Comparison of ENCODE assay signal across 25 cellular contexts in the genomic region with DNA sequence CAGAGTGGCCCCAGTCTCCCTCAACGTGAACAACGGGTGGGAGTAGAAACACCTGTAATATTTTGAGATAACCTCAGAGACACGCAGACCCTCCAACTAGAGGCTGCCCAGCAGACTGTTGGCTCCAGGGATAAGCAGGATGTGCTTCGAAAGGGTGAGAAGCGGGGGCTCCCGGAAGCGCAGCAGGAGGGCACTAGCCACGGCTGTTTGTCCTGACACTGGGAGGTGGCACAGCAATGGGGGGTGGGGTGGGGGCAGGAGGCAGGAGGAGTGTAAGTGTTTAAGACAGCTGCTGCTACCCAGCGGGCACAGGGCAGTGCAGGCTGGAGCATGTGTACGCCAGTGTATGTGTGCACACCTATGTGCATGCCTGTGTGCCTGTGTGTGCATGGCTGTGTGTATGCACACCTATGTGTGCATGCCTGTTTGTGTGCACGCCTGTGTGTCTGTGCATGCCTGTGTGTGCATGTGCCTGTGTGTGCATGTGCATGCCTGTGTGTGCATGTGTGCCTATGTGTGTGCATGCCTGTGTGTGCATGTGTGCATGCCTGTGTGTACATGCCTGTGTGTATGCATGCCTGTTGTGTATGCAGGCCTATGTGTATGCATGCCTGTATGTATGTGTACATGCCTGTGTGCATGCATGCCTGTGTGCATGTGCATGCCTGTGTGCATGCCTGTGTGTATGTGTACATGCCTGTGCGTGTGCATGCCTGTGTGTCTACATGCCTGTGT.
DNase-seq lines count a peak whose midpoint lies in the region; ATAC-seq, FAIRE-seq and TF ChIP-seq lines count a peak whose summit lies in the region.
"Had no signal": no experiment of that assay in that cellular context is flagged by ENCODE, and none has a peak within 500 bp of the region (broad histone marks: within the 10 kb centered on the region; RNA-seq: fewer than 3 reads in every experiment).

No MANE protein-coding gene starts in this region.

- TF ChIP-seq EP300 in HepG2 (IDR thresholded peaks at IDR 0.05; ENCODE audit: low read depth in 2 of 2, low read length in 2 of 2) (no peak), HepG2 (CRISPR knock-in tag; IDR thresholded peaks at IDR 0.05; ENCODE audit: borderline replicate concordance) (no peak)

- CTCF ChIA-PET in HepG2 (lab: Yijun Ruan, JAX; ENCODE audit: low intra/inter-chr PET ratio, low total read pairs), result no interaction called here

- H3K4me1 ChIP-seq in HepG2 (ENCODE audit: insufficient read depth, low read length), result no peaks in the 10 kb centered on the region
- no peaks in the 10 kb centered on the region for H3K4me1 ChIP-seq in right lobe of liver
- H3K4me1 ChIP-seq in trophoblast cell (ENCODE audit: control insufficient read depth in 1 of 2, insufficient read depth in 2 of 2, low read length in 2 of 2), result no peaks in the 10 kb centered on the region

- peaks cover 61% of the 10 kb centered on the region for H3K27me3 Mint-ChIP-seq in chondrocyte (ENCODE audit: low read depth)

- 0 out of 2 replicates have a peak, but pooled peaks cover 4% of the 10 kb centered on the region for H4K20me1 ChIP-seq in HepG2 (ENCODE audit: insufficient read depth, low read length)

- H3K79me2 ChIP-seq in HepG2 (ENCODE audit: insufficient read depth, low read length), result no peaks in the 10 kb centered on the region
- H3K79me2 ChIP-seq in trophoblast cell (ENCODE audit: control insufficient read depth, insufficient read depth, low read length, poor library complexity), result no peaks in the 10 kb centered on the region

- H4K12ac ChIP-seq in trophoblast cell (ENCODE audit: low read depth, low read length), result no peak overlapping the region

- TF ChIP-seq CTCF in HepG2 (CRISPR knock-in tag; IDR thresholded peaks at IDR 0.05) (no peak), right lobe of liver (IDR thresholded peaks at IDR 0.05) (no peak), chondrocyte (IDR thresholded peaks at IDR 0.05) (no peak)

- no peaks in the 10 kb centered on the region for H3K4me1 Mint-ChIP-seq in chondrocyte (ENCODE audit: low read depth)

- over 99% methylated on average over 11 of the region's 12 CpGs for WGBS in HepG2 (ENCODE audit: low lambda C conversion rate)
- 60% methylated on average over 1 of the region's 12 CpGs for WGBS in right lobe of liver (ENCODE audit: insufficient coverage, low coverage, low lambda C conversion rate, missing lambda C conversion rate)
- WGBS in trophoblast cell (ENCODE audit: extremely low coverage, insufficient coverage, insufficient read length), result no CpG with 5 or more reads among the region's 12 CpGs

- intact Hi-C loops in HepG2 (cut with micrococcal nuclease; ENCODE audit: unreplicated experiment) (no loop called here), right lobe of liver (cut with DNase I) (no loop called here)

- no peak overlapping the region for H4K91ac ChIP-seq in trophoblast cell (ENCODE audit: low read depth, low read length)

- no peak overlapping the region for H2BK5ac ChIP-seq in trophoblast cell (ENCODE audit: low read depth, low read length, poor library complexity)

- H3K4me2 ChIP-seq in HepG2 (ENCODE audit: low read depth, low read length), result no peak overlapping the region
- no peak overlapping the region for H3K4me2 ChIP-seq in trophoblast cell (ENCODE audit: low read length)

- in situ Hi-C loops in HepG2 (cut with HindIII; ENCODE audit: extremely low pct_ligation_motif_present, low pct_unique_long_range_greater_than_20kb), result no loop called here

- no peaks in the 10 kb centered on the region for H3K79me1 ChIP-seq in trophoblast cell (ENCODE audit: low read length)

- no peak overlapping the region for H2BK120ac ChIP-seq in trophoblast cell (ENCODE audit: insufficient read depth, low read length, poor library complexity)

- H3K23ac ChIP-seq in trophoblast cell (ENCODE audit: low read length), result no peak overlapping the region

- no peak for TF ChIP-seq RAD21 in HepG2 (CRISPR knock-in tag; IDR thresholded peaks at IDR 0.05)

- H3K36me3 ChIP-seq in HepG2 (replicated peaks in 1 of 2; ENCODE audit: control insufficient read depth in 1 of 2, insufficient read depth in 2 of 2, low read length in 2 of 2) (peaks cover 31 to 75% of the 10 kb centered on the region in 2 experiments), right lobe of liver (peaks cover 0 to 9% (median 0%) of the 10 kb centered on the region in 4 donors), trophoblast cell (ENCODE audit: control insufficient read depth in 1 of 2, insufficient read depth in 2 of 2, low read length in 2 of 2) (peaks cover 21 to 23% of the 10 kb centered on the region in 2 experiments)
- H3K36me3 ChIP-seq: SJSA1 had no signal

- no peaks in the 10 kb centered on the region for H3K36me3 Mint-ChIP-seq in chondrocyte (ENCODE audit: low read depth)
- H3K36me3 Mint-ChIP-seq: CD8-positive, alpha-beta T cell had no signal

- H2BK12ac ChIP-seq in trophoblast cell (ENCODE audit: low read length), result no peak overlapping the region

- FAIRE-seq in HepG2 (lab: Jason Lieb, UNC), result no peak
- FAIRE-seq: G401.6, K562 had no signal

- BruUV-seq in HepG2 (replicated peaks; lab: Mats Ljungman, UMichigan), result no TSS peak

- no peak overlapping the region for H3K27ac ChIP-seq in HepG2 (ENCODE audit: extremely low read length, insufficient read depth, low read length)
- no peak overlapping the region for H3K27ac ChIP-seq in right lobe of liver
- no peak overlapping the region for H3K27ac ChIP-seq in trophoblast cell (ENCODE audit: low read depth, low read length)
- H3K27ac ChIP-seq: SJSA1 had no signal

- no peak overlapping the region for H4K8ac ChIP-seq in trophoblast cell (ENCODE audit: low read depth, low read length)

- H3K9ac ChIP-seq in HepG2 (ENCODE audit: insufficient read depth, low read depth, low read length), result no peak overlapping the region
- no peak overlapping the region for H3K9ac ChIP-seq in trophoblast cell (ENCODE audit: low read length)

- TF ChIP-seq POLR2A in HepG2 (IDR thresholded peaks at IDR 0.05; ENCODE audit: insufficient read depth in 1 of 2, low read depth in 2 of 2, low read length in 2 of 2) (no peak), right lobe of liver (IDR thresholded peaks at IDR 0.05) (no peak)

- H2AK5ac ChIP-seq in trophoblast cell (ENCODE audit: low read length), result no peak overlapping the region

- H3K4ac ChIP-seq in trophoblast cell (ENCODE audit: low read depth, low read length), result no peak overlapping the region

- H3K9me3 ChIP-seq in HepG2 (ENCODE audit: low read length) (no peaks in the 10 kb centered on the region), right lobe of liver (no peaks in the 10 kb centered on the region), trophoblast cell (ENCODE audit: insufficient read depth, low read depth, low read length) (peaks cover 4% of the 10 kb centered on the region)
- H3K9me3 ChIP-seq: SJSA1 had no signal

- DNase-seq in HepG2 (ENCODE audit: low spot score), result no peak
- DNase-seq in right lobe of liver, result no peak
- DNase-seq in chondrocyte (ENCODE audit: low spot score), result peak; percentile 40
- DNase-seq in trophoblast cell, result no peak
- no peak for DNase-seq in NCI-H128 (lab: John Stamatoyannopoulos, UW; ENCODE audit: unreplicated experiment)
- no peak for DNase-seq in stimulated activated naive CD4-positive, alpha-beta T cell treated with Interleukin-2 at 50 U/mL for 16 hours (lab: John Stamatoyannopoulos, UW)
- DNase-seq: 8988T; AML-193; C1 segment of cervical spinal cord; Calu3; CD8-positive, alpha-beta T cell; DMS153; GOT3; MM.1S; NCI-H1048; NCI-H1436 treated with DMSO at 0.1 percent for 48 hours; NCI-H2171; NCI-H345; NCI-H524 treated with DMSO at 0.1 percent for 48 hours had no signal

- H3K4me3 Mint-ChIP-seq in chondrocyte (ENCODE audit: unreplicated experiment), result no peak overlapping the region
- H3K4me3 Mint-ChIP-seq: CD8-positive, alpha-beta T cell had no signal

- H3K4me3 ChIP-seq in HepG2 (replicated peaks in 1 of 3; ENCODE audit: insufficient read depth in 1 of 3, low read depth in 2 of 3, low read length in 3 of 3), result no peak overlapping the region
- H3K4me3 ChIP-seq in right lobe of liver, result no peak overlapping the region
- peak overlapping the region; percentile 25 for H3K4me3 ChIP-seq in trophoblast cell (ENCODE audit: low read depth, low read length)
- H3K4me3 ChIP-seq: K562, SJSA1 had no signal

- POLR2A ChIA-PET in HepG2 (lab: Yijun Ruan, JAX), result no interaction called here

- no peak overlapping the region for H3K27ac Mint-ChIP-seq in chondrocyte (ENCODE audit: unreplicated experiment)
- H3K27ac Mint-ChIP-seq: CD8-positive, alpha-beta T cell had no signal

- no peaks in the 10 kb centered on the region for H3K9me3 Mint-ChIP-seq in chondrocyte (ENCODE audit: low read depth)
- H3K9me3 Mint-ChIP-seq: CD8-positive, alpha-beta T cell had no signal

- H3K14ac ChIP-seq in trophoblast cell (ENCODE audit: low read length), result no peak overlapping the region

- H2AFZ ChIP-seq in HepG2 (ENCODE audit: low read length) (no peak overlapping the region), trophoblast cell (ENCODE audit: insufficient read depth, low read length, poor library complexity) (no peak overlapping the region)

- no peak for ATAC-seq in HepG2
- no peak for ATAC-seq in right lobe of liver
- ATAC-seq in HG02610 (IDR thresholded peaks at IDR 0.05; ENCODE audit: unreplicated experiment), result no peak
- ATAC-seq: CD8-positive, alpha-beta T cell; HCT116; K562; Right ventricle myocardium inferior had no signal

- no peak overlapping the region for H3K18ac ChIP-seq in trophoblast cell (ENCODE audit: low read length)

- H3K27me3 ChIP-seq in HepG2 (ENCODE audit: control insufficient read depth in 1 of 2, insufficient read depth in 2 of 2, low read length in 2 of 2) (no peaks in the 10 kb centered on the region), right lobe of liver (no peaks in the 10 kb centered on the region), trophoblast cell (ENCODE audit: insufficient read depth, low read length) (no peaks in the 10 kb centered on the region)
- H3K27me3 ChIP-seq: SJSA1 had no signal

TF ChIP-seq in HepG2, 621 proteins besides CTCF, POLR2A, EP300 and RAD21 (continues in another document):
- TF ChIP-seq MNT (IDR thresholded peaks at IDR 0.05), result peak; percentile 71
